Comparison of ENCODE assay signal across 27 cellular contexts in genomic region chr4:3769642-3770184, GRCh38. TPM values are rescaled to one million over a fixed set of nuclear protein-coding genes. Genes with fewer than 3 reads are reported as not detected.
"Had no signal": no experiment of that assay in that cellular context is flagged by ENCODE, and none has a peak within 500 bp of the region (broad histone marks: within the 10 kb centered on the region; RNA-seq: fewer than 3 reads in every experiment).

No MANE protein-coding gene starts in this region.

- DNase-seq: activated CD4-positive, alpha-beta T cell treated with anti-CD3 and anti-CD28 coated beads for 4 hours; activated CD8-positive, alpha-beta memory T cell treated with anti-CD3 and anti-CD28 coated beads, Interleukin-2, amount 50 U/mL, for 4 hours; activated CD8-positive, alpha-beta T cell treated with anti-CD3 and anti-CD28 coated beads for 36 hours; activated gamma-delta T cell treated with Interleukin-2 at 50 U/mL for 16 hours; activated naive CD4-positive, alpha-beta T cell treated with anti-CD3 and anti-CD28 coated beads, Interleukin-2, amount 10 ng/mL, durations not matched to agents 7 days and 5 days; activated naive CD8-positive, alpha-beta T cell treated with anti-CD3 and anti-CD28 coated beads for 36 hours; activated T-cell treated with anti-CD3 and anti-CD28 coated beads, Interleukin-2, amount 50 U/mL, for 72 hours; anterior cingulate cortex; caudate nucleus; KG1; NCI-H1105 treated with DMSO at 0.1 percent for 48 hours; NCI-H1436 treated with DMSO at 0.1 percent for 48 hours; NCI-H187; NCI-H2081; NCI-H446 treated with DMSO at 0.1 percent for 48 hours; NCI-H524 treated with DMSO at 0.1 percent for 48 hours; NCI-H774; PC-9; SIG-M5; T-cell; T-helper 2 cell; T1000 had no signal

- H3K9me3 ChIP-seq: breast epithelium had no signal

- H3K27ac ChIP-seq: breast epithelium, PC-9, SK-N-MC, VCaP had no signal

- H2AFZ ChIP-seq: PC-9 had no signal

- H3K4me2 ChIP-seq: PC-9 had no signal

- H3K4me3 ChIP-seq: breast epithelium, PC-9, SK-N-MC had no signal

- H3K36me3 ChIP-seq: breast epithelium had no signal

- H3K4me1 ChIP-seq: breast epithelium had no signal

- ATAC-seq: activated CD8-positive, alpha-beta T cell treated with anti-CD3 and anti-CD28 coated beads for 36 hours; activated T-cell treated with anti-CD3 and anti-CD28 coated beads, Interleukin-2, amount 50 U/mL, for 72 hours; T-cell had no signal

RNA-seq across cellular contexts. Expression of gene ADRA2C, which starts 3.5 kb away (rescaled TPM):
- total RNA-seq: activated naive CD8-positive, alpha-beta T cell treated with anti-CD3 and anti-CD28 coated beads for 36 hours; activated T-cell treated with anti-CD3 and anti-CD28 coated beads, Interleukin-2, amount 50 U/mL, for 72 hours; activated T-helper 2 cell treated with anti-CD3 and anti-CD28 coated beads, Interferon-gamma antibody, Interleukin-2, Interleukin-4, amounts not matched to agents 10 μg/mL and 5 μg/mL and 100 μg/mL, durations not matched to agents 14 hours and 24 hours and 36 hours; M059J; PC-9 had no signal
